2 cellular contexts compared by ENCODE assay signal in genomic region chr10:104085801-104086400, GRCh38.
A peak's percentile ranks its signal among the peaks of the same experiment; 100 is the strongest.
TF ChIP-seq lines count a peak whose summit lies in the region.

Gene COL17A1, minus strand, starts transcription at chr10:104085880. Its CDS starts 5,207 bp downstream, at chr10:104080673.

TF ChIP-seq in HCT116, 20 proteins besides CTCF, POLR2A, EP300 and RAD21:
- TF ChIP-seq ZFX (IDR thresholded peaks at IDR 0.05) = no peak
- peak; percentile 38; the same call in 1 of the 2 replicates for TF ChIP-seq SRF (IDR thresholded peaks at IDR 0.05; ENCODE audit: low read depth)
- TF ChIP-seq EGR1 (IDR thresholded peaks at IDR 0.05; ENCODE audit: low read depth) = 0 out of 2 replicates have a peak, but pooled peaks have one; percentile 21
- peak; percentile 9; the same call in 1 of the 2 replicates for TF ChIP-seq CBX3 (IDR thresholded peaks at IDR 0.05; ENCODE audit: low read depth)
- no peak for TF ChIP-seq EZH2 (IDR thresholded peaks at IDR 0.05)
- TF ChIP-seq MAX (IDR thresholded peaks at IDR 0.05) = peak; percentile 77
- TF ChIP-seq JUND (IDR thresholded peaks at IDR 0.05) = 0 out of 2 replicates have a peak, but pooled peaks have one; percentile 16

TF ChIP-seq in SK-N-SH treated with all-trans-retinoic acid at 6 μM for 48 hours, 23 proteins besides CTCF, POLR2A, EP300 and RAD21:
- TF ChIP-seq TSHZ2 (CRISPR knock-in tag; IDR thresholded peaks at IDR 0.05) = no peak
- no peak for TF ChIP-seq GLIS3 (CRISPR knock-in tag; IDR thresholded peaks at IDR 0.05)
- TF ChIP-seq ZNF8 (CRISPR knock-in tag; IDR thresholded peaks at IDR 0.05) = no peak
- TF ChIP-seq TCF4 (CRISPR knock-in tag; IDR thresholded peaks at IDR 0.05; ENCODE audit: borderline replicate concordance) = no peak
- no peak for TF ChIP-seq RARB (CRISPR knock-in tag; IDR thresholded peaks at IDR 0.05)
- TF ChIP-seq ISL1 (CRISPR knock-in tag; IDR thresholded peaks at IDR 0.05) = no peak
- no peak for TF ChIP-seq SNAI2 (CRISPR knock-in tag; IDR thresholded peaks at IDR 0.05)
- TF ChIP-seq ZFP3 (CRISPR knock-in tag; IDR thresholded peaks at IDR 0.05) = no peak
- TF ChIP-seq ZFP30 (CRISPR knock-in tag; IDR thresholded peaks at IDR 0.05) = no peak
- no peak for TF ChIP-seq ZNF565 (CRISPR knock-in tag; conservative IDR thresholded peaks at IDR 0.05; ENCODE audit: low read depth)
